In the genomic region with DNA sequence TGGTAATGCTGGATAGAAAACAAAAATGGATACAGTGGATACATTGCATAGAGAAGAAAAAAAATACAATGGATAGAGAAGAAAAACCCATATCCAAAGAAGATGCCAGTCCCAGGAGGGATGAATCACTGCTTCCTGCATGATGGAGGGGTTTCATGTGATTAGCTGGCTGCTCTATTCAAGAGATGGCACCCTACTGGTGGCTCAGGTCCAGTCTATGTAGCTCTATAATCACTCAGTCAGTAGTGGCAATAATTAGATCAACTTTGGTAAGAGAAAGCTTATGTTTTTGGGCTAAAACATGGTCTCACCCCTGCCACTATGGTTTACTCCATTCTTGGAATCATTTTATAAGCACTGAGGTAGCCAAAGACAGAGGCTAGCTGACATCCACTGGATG, we compare ENCODE assay signal across 24 cellular contexts. TPM values are rescaled to one million over a fixed set of nuclear protein-coding genes. Genes with fewer than 3 reads are reported as not detected.
"Had no signal": no experiment of that assay in that cellular context is flagged by ENCODE, and none has a peak within 500 bp of the region (broad histone marks: within the 10 kb centered on the region; RNA-seq: fewer than 3 reads in every experiment).

No MANE protein-coding gene starts in this region.

- H3K27ac Mint-ChIP-seq: activated CD4-positive, alpha-beta T cell treated with anti-CD3 and anti-CD28 coated beads for 36 hours; activated CD8-positive, alpha-beta T cell treated with anti-CD3 and anti-CD28 coated beads for 36 hours; activated naive CD4-positive, alpha-beta T cell treated with anti-CD3 and anti-CD28 coated beads, Interleukin-2, amount 10 ng/mL, durations not matched to agents 7 days and 5 days; activated naive CD8-positive, alpha-beta T cell treated with anti-CD3 and anti-CD28 coated beads, Interleukin-2, amount 10 ng/mL, durations not matched to agents 7 days and 5 days; activated T-cell treated with anti-CD3 and anti-CD28 coated beads, Interleukin-2, amount 50 U/mL, for 72 hours; activated T-helper 2 cell treated with anti-CD3 and anti-CD28 coated beads, Interferon-gamma antibody, Interleukin-2, Interleukin-4, amounts not matched to agents 10 μg/mL and 5 μg/mL and 100 μg/mL, durations not matched to agents 14 hours and 24 hours and 36 hours; T-helper 17 cell had no signal

- H3K27me3 Mint-ChIP-seq: activated naive CD4-positive, alpha-beta T cell treated with anti-CD3 and anti-CD28 coated beads, Interleukin-2, amount 10 ng/mL, durations not matched to agents 7 days and 5 days had no signal

- H3K36me3 Mint-ChIP-seq: activated naive CD4-positive, alpha-beta T cell treated with anti-CD3 and anti-CD28 coated beads, Interleukin-2, amount 10 ng/mL, durations not matched to agents 7 days and 5 days; activated naive CD8-positive, alpha-beta T cell treated with anti-CD3 and anti-CD28 coated beads, Interleukin-2, amount 10 ng/mL, durations not matched to agents 7 days and 5 days had no signal

- H3K4me3 ChIP-seq: adrenal gland, SJSA1 had no signal

- H3K4me1 ChIP-seq: adrenal gland, SJSA1 had no signal

- H3K4me3 Mint-ChIP-seq: activated CD4-positive, alpha-beta T cell treated with anti-CD3 and anti-CD28 coated beads for 36 hours; activated CD8-positive, alpha-beta T cell treated with anti-CD3 and anti-CD28 coated beads for 36 hours; activated naive CD4-positive, alpha-beta T cell treated with anti-CD3 and anti-CD28 coated beads, Interleukin-2, amount 10 ng/mL, durations not matched to agents 7 days and 5 days; activated naive CD8-positive, alpha-beta T cell treated with anti-CD3 and anti-CD28 coated beads, Interleukin-2, amount 10 ng/mL, durations not matched to agents 7 days and 5 days; activated T-cell treated with anti-CD3 and anti-CD28 coated beads, Interleukin-2, amount 50 U/mL, for 72 hours; T-helper 17 cell had no signal

- H3K4me1 Mint-ChIP-seq: activated CD4-positive, alpha-beta T cell treated with anti-CD3 and anti-CD28 coated beads for 36 hours; activated naive CD4-positive, alpha-beta T cell treated with anti-CD3 and anti-CD28 coated beads, Interleukin-2, amount 10 ng/mL, durations not matched to agents 7 days and 5 days; activated naive CD8-positive, alpha-beta T cell treated with anti-CD3 and anti-CD28 coated beads, Interleukin-2, amount 10 ng/mL, durations not matched to agents 7 days and 5 days; T-helper 17 cell had no signal

- H3K36me3 ChIP-seq: adrenal gland, SJSA1 had no signal

- H3K27me3 ChIP-seq: adrenal gland, SJSA1 had no signal

- H3K9me3 ChIP-seq: adrenal gland had no signal

- DNase-seq: activated CD4-positive, alpha-beta T cell treated with anti-CD3 and anti-CD28 coated beads for 36 hours; activated CD4-positive, alpha-beta T cell treated with anti-CD3 and anti-CD28 coated beads, Interleukin-2, amount 50 U/mL, for 1 hour; activated CD8-positive, alpha-beta memory T cell treated with anti-CD3 and anti-CD28 coated beads, Interleukin-2, amount 50 U/mL, for 4 hours; activated CD8-positive, alpha-beta T cell treated with anti-CD3 and anti-CD28 coated beads for 36 hours; activated gamma-delta T cell treated with Interleukin-2 at 50 U/mL for 16 hours; activated naive CD4-positive, alpha-beta T cell treated with anti-CD3 and anti-CD28 coated beads, Interleukin-2, amount 10 ng/mL, durations not matched to agents 7 days and 5 days; activated naive CD8-positive, alpha-beta T cell treated with anti-CD3 and anti-CD28 coated beads, Interleukin-2, amount 10 ng/mL, durations not matched to agents 7 days and 5 days; activated T-cell treated with anti-CD3 and anti-CD28 coated beads, Interleukin-2, amount 50 U/mL, for 72 hours; adrenal gland; anterior cingulate cortex; cerebellar nuclear complex; KG1; MM.1S; NCI-H1105 treated with DMSO at 0.1 percent for 48 hours; NCI-H146; NCI-H2029; NCI-H2107; NCI-H510A treated with DMSO at 0.1 percent for 48 hours; SHP77; T-helper 17 cell; T-helper 9 cell had no signal

- H3K9me3 Mint-ChIP-seq: activated naive CD4-positive, alpha-beta T cell treated with anti-CD3 and anti-CD28 coated beads, Interleukin-2, amount 10 ng/mL, durations not matched to agents 7 days and 5 days; activated T-helper 2 cell treated with anti-CD3 and anti-CD28 coated beads, Interferon-gamma antibody, Interleukin-2, Interleukin-4, amounts not matched to agents 10 μg/mL and 5 μg/mL and 100 μg/mL, durations not matched to agents 14 hours and 24 hours and 36 hours had no signal

RNA-seq across cellular contexts. Expression of a gene that starts 33.7 kb away (rescaled TPM):
- total RNA-seq: activated CD4-positive, alpha-beta T cell treated with anti-CD3 and anti-CD28 coated beads for 36 hours; activated CD8-positive, alpha-beta T cell treated with anti-CD3 and anti-CD28 coated beads for 36 hours; activated T-cell treated with anti-CD3 and anti-CD28 coated beads, Interleukin-2, amount 50 U/mL, for 72 hours; activated T-helper 2 cell treated with anti-CD3 and anti-CD28 coated beads, Interferon-gamma antibody, Interleukin-2, Interleukin-4, amounts not matched to agents 10 μg/mL and 5 μg/mL and 100 μg/mL, durations not matched to agents 14 hours and 24 hours and 36 hours; cardiac septum; SJSA1; T-helper 17 cell had no signal

RNA-seq across cellular contexts. Expression of a gene that starts 50.5 kb away (rescaled TPM):
- total RNA-seq: SJSA1, T-helper 17 cell had no signal
